ENCODE assay signal across 22 cellular contexts in genomic region chr5:138037271-138037670, GRCh38. TPM values are rescaled to one million over a fixed set of nuclear protein-coding genes. Genes with fewer than 3 reads are reported as not detected.
"Had no signal": no experiment of that assay in that cellular context is flagged by ENCODE, and none has a peak within 500 bp of the region (broad histone marks: within the 10 kb centered on the region; RNA-seq: fewer than 3 reads in every experiment).

No MANE protein-coding gene starts in this region.

- H3K27me3 ChIP-seq: colonic mucosa, esophagus muscularis mucosa, right atrium auricular region had no signal

- H3K4me3 ChIP-seq: colonic mucosa, esophagus muscularis mucosa, right atrium auricular region, skin epidermis had no signal

- DNase-seq: activated CD4-positive, CD25-positive, alpha-beta regulatory T cell treated with anti-CD3 and anti-CD28 coated beads, Interleukin-2, amount 50 U/mL, for 72 hours; activated naive CD4-positive, alpha-beta T cell treated with anti-CD3 and anti-CD28 coated beads for 36 hours; activated T-cell treated with anti-CD3 and anti-CD28 coated beads for 4 hours; colonic mucosa; effector CD4-positive, alpha-beta T cell; glutamatergic neuron; left ventricle myocardium superior; mesendoderm; posterior cingulate gyrus; stimulated activated CD4-positive, alpha-beta T cell treated with anti-CD3 and anti-CD28 coated beads, Interleukin-4, amount 100 ng/mL, for 24 hours; stimulated activated naive CD8-positive, alpha-beta T cell treated with anti-CD3 and anti-CD28 coated beads, Interleukin-15, Interleukin-2, amounts not matched to agents 100 U/mL and 50 U/mL, for 24 hours had no signal

- ATAC-seq: left ventricle myocardium superior; natural killer cell treated with Interleukin-12 subunit alpha and Interleukin-12 subunit beta and Interleukin-15 and Interleukin-18, amount 100 ng/mL, for 72 hours; stimulated activated naive CD8-positive, alpha-beta T cell treated with anti-CD3 and anti-CD28 coated beads, Interleukin-15, Interleukin-2, amounts not matched to agents 100 U/mL and 50 U/mL, for 24 hours had no signal

- H3K4me1 ChIP-seq: colonic mucosa had no signal

- H3K9me3 ChIP-seq: colonic mucosa, esophagus muscularis mucosa, right atrium auricular region had no signal

- H3K36me3 ChIP-seq: colonic mucosa, esophagus muscularis mucosa, right atrium auricular region had no signal

- H3K27ac ChIP-seq: colonic mucosa, esophagus muscularis mucosa, skin epidermis had no signal

RNA-seq across cellular contexts. Expression of gene WNT8A, which starts 46.6 kb away (rescaled TPM):
- total RNA-seq: activated CD8-positive, alpha-beta memory T cell treated with anti-CD3 and anti-CD28 coated beads for 36 hours; activated naive CD4-positive, alpha-beta T cell treated with anti-CD3 and anti-CD28 coated beads for 36 hours; activated T-helper 2 cell treated with anti-CD3 and anti-CD28 coated beads, Interferon-gamma antibody, Interleukin-2, Interleukin-4, amounts not matched to agents 10 μg/mL and 5 μg/mL and 100 μg/mL, durations not matched to agents 14 hours and 24 hours and 36 hours; cardiac septum; colonic mucosa; esophagus muscularis mucosa; fibroblast of villous mesenchyme; kidney epithelial cell; left ventricle myocardium superior; natural killer cell treated with Interleukin-12 subunit alpha and Interleukin-12 subunit beta and Interleukin-15 and Interleukin-18, amount 100 ng/mL, for 72 hours; right atrium auricular region; T-helper 1 cell treated with Interleukin-12 subunit alpha and Interleukin-12 subunit beta and Interleukin-4 antibody, amounts not matched to agents 30 ng/mL and 1 ng/mL, for 36 hours; urinary bladder had no signal
- polyA plus RNA-seq: urinary bladder had no signal
